ENCODE assay signal across 1 cellular context in the genomic region with DNA sequence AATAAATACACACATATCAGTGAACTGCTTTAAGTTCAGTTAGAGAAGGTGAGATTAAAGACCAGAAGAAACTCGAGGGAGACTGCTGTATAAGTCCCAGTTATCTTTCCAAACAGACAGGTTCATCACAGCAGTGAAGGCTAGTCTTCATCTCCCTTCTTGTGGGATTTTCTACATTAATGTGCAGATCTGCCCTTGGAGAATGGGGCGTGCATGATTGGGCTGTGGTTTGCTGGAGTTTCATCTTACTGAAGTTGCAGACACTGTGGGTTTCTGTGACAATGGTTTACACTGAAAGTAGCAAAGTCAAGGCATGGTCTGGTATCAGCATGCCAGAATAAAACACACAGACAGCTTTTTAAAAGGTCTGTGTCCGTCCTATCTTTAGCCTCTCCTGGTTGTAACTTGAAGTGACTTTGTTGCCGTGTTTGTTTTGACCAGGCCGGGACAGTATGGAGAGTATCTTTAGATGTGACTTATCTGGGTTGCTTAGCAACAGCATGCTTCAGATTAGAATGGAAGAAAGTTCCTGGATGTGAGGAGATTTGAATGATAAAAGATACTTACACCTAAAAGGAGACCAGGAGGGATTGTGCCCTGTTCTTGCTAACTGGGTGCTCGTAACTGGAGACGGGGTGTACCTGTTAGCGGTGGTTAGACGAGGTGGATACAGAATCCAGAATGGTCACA.
TF ChIP-seq lines count a peak whose summit lies in the region.

No MANE protein-coding gene starts in this region.

TF ChIP-seq in K562, 482 proteins besides CTCF, POLR2A, EP300 and RAD21:
- TF ChIP-seq FOXJ2 (tag; IDR thresholded peaks at IDR 0.05) (peak; percentile 85), EP400 (IDR thresholded peaks at IDR 0.05) (no peak), SPI1 (IDR thresholded peaks at IDR 0.05; ENCODE audit: borderline replicate concordance, low read depth, low read length) (no peak), POLR2AphosphoS5 (IDR thresholded peaks at IDR 0.05; ENCODE audit: control insufficient read depth, insufficient read depth, low read depth, low read length) (0 out of 2 replicates have a peak, but pooled peaks have one; percentile 33), NCOR1 (IDR thresholded peaks at IDR 0.05) (peak; percentile 58), RFX1 (IDR thresholded peaks at IDR 0.05) (peak; percentile 94), TCF3 (CRISPR knock-in tag; IDR thresholded peaks at IDR 0.05) (peak; percentile 62), MAZ (CRISPR knock-in tag; conservative IDR thresholded peaks at IDR 0.05 in 1 of 2, IDR thresholded peaks at IDR 0.05 in 1 of 2) (no peak), KDM1A (IDR thresholded peaks at IDR 0.05) (peak in 1 of 2 experiments; percentile 62; a peak in 2 of 4 replicates), SMARCB1 (IDR thresholded peaks at IDR 0.05; ENCODE audit: insufficient read length, low read depth) (peak; percentile 63), ZC3H11A (IDR thresholded peaks at IDR 0.05; ENCODE audit: low read depth, low read length) (no peak), SMC3 (conservative IDR thresholded peaks at IDR 0.05; ENCODE audit: insufficient read depth, low read depth, low read length) (no peak), NFIC (IDR thresholded peaks at IDR 0.05) (peak; percentile 22), TOE1 (IDR thresholded peaks at IDR 0.05; ENCODE audit: borderline replicate concordance) (0 out of 2 replicates have a peak, but pooled peaks have one; percentile 7), TOE1 (CRISPR knock-in tag; IDR thresholded peaks at IDR 0.05; ENCODE audit: borderline replicate concordance, low read depth) (no peak), CTBP1 (IDR thresholded peaks at IDR 0.05; ENCODE audit: borderline replicate concordance) (peak; percentile 13; the same call in 1 of the 2 replicates), ARID1B (IDR thresholded peaks at IDR 0.05) (peak; percentile 60), RCOR1 (IDR thresholded peaks at IDR 0.05; ENCODE audit: borderline replicate concordance in 1 of 2, low read depth in 2 of 2, low read length in 2 of 2) (0 out of 4 replicates have a peak, but pooled peaks of 1 of the 2 experiments have one; percentile 11), CBFA2T3 (IDR thresholded peaks at IDR 0.05) (peak; percentile 82), TAL1 (IDR thresholded peaks at IDR 0.05) (peak; percentile 41; the same call in 1 of the 2 replicates), TEAD4 (IDR thresholded peaks at IDR 0.05; ENCODE audit: low read length) (0 out of 2 replicates have a peak, but pooled peaks have one; percentile 25), TEAD4 (CRISPR knock-in tag; IDR thresholded peaks at IDR 0.05; ENCODE audit: borderline replicate concordance) (no peak), CBFA2T2 (conservative IDR thresholded peaks at IDR 0.05) (peak; percentile 63)
- TF ChIP-seq, protein P1, sequence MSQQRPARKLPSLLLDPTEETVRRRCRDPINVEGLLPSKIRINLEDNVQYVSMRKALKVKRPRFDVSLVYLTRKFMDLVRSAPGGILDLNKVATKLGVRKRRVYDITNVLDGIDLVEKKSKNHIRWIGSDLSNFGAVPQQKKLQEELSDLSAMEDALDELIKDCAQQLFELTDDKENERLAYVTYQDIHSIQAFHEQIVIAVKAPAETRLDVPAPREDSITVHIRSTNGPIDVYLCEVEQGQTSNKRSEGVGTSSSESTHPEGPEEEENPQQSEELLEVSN (IDR thresholded peaks at IDR 0.05; ENCODE audit: borderline replicate concordance in 1 of 2, extremely low read depth in 1 of 2, insufficient read depth in 1 of 2, insufficient read length in 1 of 2, low read depth in 1 of 2, low read length in 1 of 2, poor library complexity in 1 of 2, severe bottlenecking in 1 of 2) = no peak
- TF ChIP-seq, protein P2, sequence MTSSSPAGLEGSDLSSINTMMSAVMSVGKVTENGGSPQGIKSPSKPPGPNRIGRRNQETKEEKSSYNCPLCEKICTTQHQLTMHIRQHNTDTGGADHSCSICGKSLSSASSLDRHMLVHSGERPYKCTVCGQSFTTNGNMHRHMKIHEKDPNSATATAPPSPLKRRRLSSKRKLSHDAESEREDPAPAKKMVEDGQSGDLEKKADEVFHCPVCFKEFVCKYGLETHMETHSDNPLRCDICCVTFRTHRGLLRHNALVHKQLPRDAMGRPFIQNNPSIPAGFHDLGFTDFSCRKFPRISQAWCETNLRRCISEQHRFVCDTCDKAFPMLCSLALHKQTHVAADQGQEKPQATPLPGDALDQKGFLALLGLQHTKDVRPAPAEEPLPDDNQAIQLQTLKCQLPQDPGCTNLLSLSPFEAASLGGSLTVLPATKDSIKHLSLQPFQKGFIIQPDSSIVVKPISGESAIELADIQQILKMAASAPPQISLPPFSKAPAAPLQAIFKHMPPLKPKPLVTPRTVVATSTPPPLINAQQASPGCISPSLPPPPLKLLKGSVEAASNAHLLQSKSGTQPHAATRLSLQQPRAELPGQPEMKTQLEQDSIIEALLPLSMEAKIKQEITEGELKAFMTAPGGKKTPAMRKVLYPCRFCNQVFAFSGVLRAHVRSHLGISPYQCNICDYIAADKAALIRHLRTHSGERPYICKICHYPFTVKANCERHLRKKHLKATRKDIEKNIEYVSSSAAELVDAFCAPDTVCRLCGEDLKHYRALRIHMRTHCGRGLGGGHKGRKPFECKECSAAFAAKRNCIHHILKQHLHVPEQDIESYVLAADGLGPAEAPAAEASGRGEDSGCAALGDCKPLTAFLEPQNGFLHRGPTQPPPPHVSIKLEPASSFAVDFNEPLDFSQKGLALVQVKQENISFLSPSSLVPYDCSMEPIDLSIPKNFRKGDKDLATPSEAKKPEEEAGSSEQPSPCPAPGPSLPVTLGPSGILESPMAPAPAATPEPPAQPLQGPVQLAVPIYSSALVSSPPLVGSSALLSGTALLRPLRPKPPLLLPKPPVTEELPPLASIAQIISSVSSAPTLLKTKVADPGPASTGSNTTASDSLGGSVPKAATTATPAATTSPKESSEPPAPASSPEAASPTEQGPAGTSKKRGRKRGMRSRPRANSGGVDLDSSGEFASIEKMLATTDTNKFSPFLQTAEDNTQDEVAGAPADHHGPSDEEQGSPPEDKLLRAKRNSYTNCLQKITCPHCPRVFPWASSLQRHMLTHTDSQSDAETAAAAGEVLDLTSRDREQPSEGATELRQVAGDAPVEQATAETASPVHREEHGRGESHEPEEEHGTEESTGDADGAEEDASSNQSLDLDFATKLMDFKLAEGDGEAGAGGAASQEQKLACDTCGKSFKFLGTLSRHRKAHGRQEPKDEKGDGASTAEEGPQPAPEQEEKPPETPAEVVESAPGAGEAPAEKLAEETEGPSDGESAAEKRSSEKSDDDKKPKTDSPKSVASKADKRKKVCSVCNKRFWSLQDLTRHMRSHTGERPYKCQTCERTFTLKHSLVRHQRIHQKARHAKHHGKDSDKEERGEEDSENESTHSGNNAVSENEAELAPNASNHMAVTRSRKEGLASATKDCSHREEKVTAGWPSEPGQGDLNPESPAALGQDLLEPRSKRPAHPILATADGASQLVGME (CRISPR knock-in tag; IDR thresholded peaks at IDR 0.05) = peak; percentile 64; the same call in 1 of the 2 replicates
- TF ChIP-seq, protein P3, sequence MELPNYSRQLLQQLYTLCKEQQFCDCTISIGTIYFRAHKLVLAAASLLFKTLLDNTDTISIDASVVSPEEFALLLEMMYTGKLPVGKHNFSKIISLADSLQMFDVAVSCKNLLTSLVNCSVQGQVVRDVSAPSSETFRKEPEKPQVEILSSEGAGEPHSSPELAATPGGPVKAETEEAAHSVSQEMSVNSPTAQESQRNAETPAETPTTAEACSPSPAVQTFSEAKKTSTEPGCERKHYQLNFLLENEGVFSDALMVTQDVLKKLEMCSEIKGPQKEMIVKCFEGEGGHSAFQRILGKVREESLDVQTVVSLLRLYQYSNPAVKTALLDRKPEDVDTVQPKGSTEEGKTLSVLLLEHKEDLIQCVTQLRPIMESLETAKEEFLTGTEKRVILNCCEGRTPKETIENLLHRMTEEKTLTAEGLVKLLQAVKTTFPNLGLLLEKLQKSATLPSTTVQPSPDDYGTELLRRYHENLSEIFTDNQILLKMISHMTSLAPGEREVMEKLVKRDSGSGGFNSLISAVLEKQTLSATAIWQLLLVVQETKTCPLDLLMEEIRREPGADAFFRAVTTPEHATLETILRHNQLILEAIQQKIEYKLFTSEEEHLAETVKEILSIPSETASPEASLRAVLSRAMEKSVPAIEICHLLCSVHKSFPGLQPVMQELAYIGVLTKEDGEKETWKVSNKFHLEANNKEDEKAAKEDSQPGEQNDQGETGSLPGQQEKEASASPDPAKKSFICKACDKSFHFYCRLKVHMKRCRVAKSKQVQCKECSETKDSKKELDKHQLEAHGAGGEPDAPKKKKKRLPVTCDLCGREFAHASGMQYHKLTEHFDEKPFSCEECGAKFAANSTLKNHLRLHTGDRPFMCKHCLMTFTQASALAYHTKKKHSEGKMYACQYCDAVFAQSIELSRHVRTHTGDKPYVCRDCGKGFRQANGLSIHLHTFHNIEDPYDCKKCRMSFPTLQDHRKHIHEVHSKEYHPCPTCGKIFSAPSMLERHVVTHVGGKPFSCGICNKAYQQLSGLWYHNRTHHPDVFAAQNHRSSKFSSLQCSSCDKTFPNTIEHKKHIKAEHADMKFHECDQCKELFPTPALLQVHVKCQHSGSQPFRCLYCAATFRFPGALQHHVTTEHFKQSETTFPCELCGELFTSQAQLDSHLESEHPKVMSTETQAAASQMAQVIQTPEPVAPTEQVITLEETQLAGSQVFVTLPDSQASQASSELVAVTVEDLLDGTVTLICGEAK (IDR thresholded peaks at IDR 0.05) = no peak
- TF ChIP-seq, protein P3 (CRISPR knock-in tag; IDR thresholded peaks at IDR 0.05) = no peak
- TF ChIP-seq, protein P4, sequence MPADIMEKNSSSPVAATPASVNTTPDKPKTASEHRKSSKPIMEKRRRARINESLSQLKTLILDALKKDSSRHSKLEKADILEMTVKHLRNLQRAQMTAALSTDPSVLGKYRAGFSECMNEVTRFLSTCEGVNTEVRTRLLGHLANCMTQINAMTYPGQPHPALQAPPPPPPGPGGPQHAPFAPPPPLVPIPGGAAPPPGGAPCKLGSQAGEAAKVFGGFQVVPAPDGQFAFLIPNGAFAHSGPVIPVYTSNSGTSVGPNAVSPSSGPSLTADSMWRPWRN (IDR thresholded peaks at IDR 0.05; ENCODE audit: low read depth) = no peak
